In genomic region chr20:50335105-50335504, GRCh38 we compare ENCODE assay signal across 8 cellular contexts.
DNase-seq lines count a peak whose midpoint lies in the region; ATAC-seq, FAIRE-seq and TF ChIP-seq lines count a peak whose summit lies in the region.

No MANE protein-coding gene starts in this region.

- TF ChIP-seq CTCF in HCT116 (IDR thresholded peaks at IDR 0.05 in 2 of 3, conservative IDR thresholded peaks at IDR 0.05 in 1 of 3; ENCODE audit: borderline replicate concordance in 1 of 3, insufficient read depth in 1 of 3, low read depth in 2 of 3, low read length in 2 of 3) (no peak), H1 (IDR thresholded peaks at IDR 0.05; ENCODE audit: control extremely low read depth in 1 of 3, insufficient read depth in 1 of 3, low read depth in 1 of 3, low read length in 3 of 3) (no peak), mesothelial cell of epicardium (IDR thresholded peaks at IDR 0.05; ENCODE audit: unreplicated experiment) (no peak)

- H2BK20ac ChIP-seq in H1 (ENCODE audit: low read length): no peak overlapping the region

- H3K14ac ChIP-seq in H1 (ENCODE audit: insufficient read length): no peak overlapping the region

- no peak overlapping the region for H3K27ac Mint-ChIP-seq in mesothelial cell of epicardium

- H3K27me3 ChIP-seq in BLaER1 treated with 17β-estradiol and CSF1 and Interleukin-3, amounts not matched to agents 10 nM and 100 nM: peaks cover 0 to 22% (median 8%) of the 10 kb centered on the region in 11 experiments; a peak in 16 of 22 replicates
- no peaks in the 10 kb centered on the region for H3K27me3 ChIP-seq in HCT116 (ENCODE audit: insufficient read depth, low read length)
- no peaks in the 10 kb centered on the region for H3K27me3 ChIP-seq in H1 (replicated peaks in 1 of 4; ENCODE audit: control insufficient read depth in 3 of 4, extremely low read depth in 1 of 4, insufficient read depth in 3 of 4, low read length in 3 of 4)

- TF ChIP-seq POLR2A in HCT116 (IDR thresholded peaks at IDR 0.05; ENCODE audit: borderline replicate concordance, extremely low read depth, insufficient read depth, insufficient read length) (no peak), H1 (IDR thresholded peaks at IDR 0.05; ENCODE audit: control extremely low read depth in 1 of 2, low read depth in 2 of 2, low read length in 2 of 2) (no peak)

- H3K9me2 ChIP-seq in HCT116 (ENCODE audit: insufficient read depth): no peaks in the 10 kb centered on the region

- no peak for TF ChIP-seq EP300 in H1 (IDR thresholded peaks at IDR 0.05; ENCODE audit: borderline replicate concordance in 1 of 2, low read depth in 2 of 2, low read length in 2 of 2)

- no peak overlapping the region for H3K4me3 ChIP-seq in BLaER1 treated with 17β-estradiol and CSF1 and Interleukin-3, amounts not matched to agents 10 nM and 100 nM
- no peak overlapping the region for H3K4me3 ChIP-seq in HCT116 (replicated peaks in 1 of 2; ENCODE audit: low read depth in 1 of 2, low read length in 2 of 2)
- H3K4me3 ChIP-seq in H1 (ENCODE audit: extremely low read depth in 1 of 4, insufficient read depth in 2 of 4, low read depth in 3 of 4, low read length in 4 of 4): no peak overlapping the region

- H3K36me3 Mint-ChIP-seq in mesothelial cell of epicardium: no peaks in the 10 kb centered on the region

- H3K27ac ChIP-seq in BLaER1 treated with 17β-estradiol and CSF1 and Interleukin-3, amounts not matched to agents 10 nM and 100 nM: no peak overlapping the region
- no peak overlapping the region for H3K27ac ChIP-seq in HCT116 (ENCODE audit: low read depth, low read length)
- no peak overlapping the region for H3K27ac ChIP-seq in H1 (ENCODE audit: low read depth, low read length)

- H3K36me3 ChIP-seq in BLaER1 treated with 17β-estradiol and CSF1 and Interleukin-3, amounts not matched to agents 10 nM and 100 nM: no peaks in the 10 kb centered on the region
- H3K36me3 ChIP-seq in HCT116 (ENCODE audit: control insufficient read depth in 1 of 2, insufficient read depth in 2 of 2, low read length in 2 of 2) (no peaks in the 10 kb centered on the region), H1 (ENCODE audit: control insufficient read depth in 2 of 4, insufficient read depth in 4 of 4, low read length in 3 of 4) (no peaks in the 10 kb centered on the region)

- intact Hi-C loops in HCT116 (cut with micrococcal nuclease): no loop called here
- intact Hi-C loops in sciatic nerve (cut with DNase I): no loop called here

- H3K56ac ChIP-seq in H1 (replicated peaks; ENCODE audit: insufficient read length, low read depth, low read length): no peak overlapping the region

- H3K9ac ChIP-seq in BLaER1 treated with 17β-estradiol and CSF1 and Interleukin-3, amounts not matched to agents 10 nM and 100 nM: no peak overlapping the region
- H3K9ac ChIP-seq in HCT116 (ENCODE audit: low read length): no peak overlapping the region
- no peak overlapping the region for H3K9ac ChIP-seq in H1 (replicated peaks in 1 of 4; ENCODE audit: extremely low read depth in 1 of 4, low read depth in 3 of 4, low read length in 3 of 4)

- CTCF ChIA-PET in HCT116 (lab: Charles Lee) (no interaction called here), H1 (lab: Charles Lee; ENCODE audit: partially characterized antibody) (interaction anchor here (1.8 to 2.8 kb wide), 3 partner anchors 10 to 129 kb away, joined by 5 to 9 read pairs (median 6); no protein-coding TSS in a partner anchor)

- peaks cover 37 to 97% (median 65%) of the 10 kb centered on the region in 10 experiments for H3K4me1 ChIP-seq in BLaER1 treated with 17β-estradiol and CSF1 and Interleukin-3, amounts not matched to agents 10 nM and 100 nM
- H3K4me1 ChIP-seq in HCT116 (ENCODE audit: control insufficient read depth in 1 of 2, insufficient read depth in 2 of 2, low read length in 2 of 2) (peaks cover 10 to 25% of the 10 kb centered on the region in 2 experiments; a peak in 3 of 4 replicates), H1 (replicated peaks in 1 of 4; ENCODE audit: control insufficient read depth in 3 of 4, insufficient read depth in 4 of 4, low read length in 3 of 4) (peaks cover 0 to 5% (median 2%) of the 10 kb centered on the region in 4 experiments; a peak in 4 of 7 replicates)

- H3K79me1 ChIP-seq in H1 (ENCODE audit: low read depth, low read length): no peaks in the 10 kb centered on the region

- H3K4me2 ChIP-seq in BLaER1 treated with 17β-estradiol and CSF1 and Interleukin-3, amounts not matched to agents 10 nM and 100 nM: peak overlapping the region in 6 of 11 experiments; percentile 3 to 91 (median 44); a peak in 8 of 22 replicates
- H3K4me2 ChIP-seq in HCT116 (ENCODE audit: low read length): peak overlapping the region; percentile 31
- H3K4me2 ChIP-seq in H1 (ENCODE audit: insufficient read depth in 1 of 2, low read depth in 2 of 2, low read length in 2 of 2): no peak overlapping the region

- H2AFZ ChIP-seq in HCT116 (ENCODE audit: low read depth, low read length, poor library complexity, severe bottlenecking) (no peak overlapping the region), H1 (ENCODE audit: low read length) (0 out of 2 replicates have a peak overlapping the region, but pooled peaks have one; percentile 72)

- H2BK12ac ChIP-seq in H1 (ENCODE audit: low read depth, low read length): no peak overlapping the region

- no peak overlapping the region for H3K4me3 Mint-ChIP-seq in mesothelial cell of epicardium

- no TSS peak for BruUV-seq in HCT116 (replicated peaks; lab: Mats Ljungman, UMichigan)

- no peaks in the 10 kb centered on the region for H3K9me3 Mint-ChIP-seq in mesothelial cell of epicardium

- H2BK120ac ChIP-seq in H1 (replicated peaks; ENCODE audit: low read depth, low read length): no peak overlapping the region

- H3K23me2 ChIP-seq in H1 (ENCODE audit: low read depth, low read length): peaks cover 3% of the 10 kb centered on the region; the same call in 1 of the 2 replicates

- no peaks in the 10 kb centered on the region for H3K9me3 ChIP-seq in BLaER1 treated with 17β-estradiol and CSF1 and Interleukin-3, amounts not matched to agents 10 nM and 100 nM (replicated peaks in 1 of 11)
- H3K9me3 ChIP-seq in HCT116 (ENCODE audit: control insufficient read depth in 1 of 2, insufficient read depth in 1 of 2, low read depth in 1 of 2, low read length in 2 of 2): no peaks in the 10 kb centered on the region
- no peaks in the 10 kb centered on the region for H3K9me3 ChIP-seq in H1 (ENCODE audit: insufficient read depth in 2 of 2, low read depth in 1 of 2, low read length in 1 of 2)

- H3K23ac ChIP-seq in H1 (ENCODE audit: insufficient read length): no peak overlapping the region

- no peak overlapping the region for H4K8ac ChIP-seq in H1 (ENCODE audit: extremely low read depth, insufficient read depth, low read length)

- H3K18ac ChIP-seq in H1 (ENCODE audit: extremely low read depth, low read length): no peak overlapping the region

- RAD21 ChIA-PET in HCT116 (lab: Charles Lee; ENCODE audit: low non-redundant PET in 1 of 2, low total read pairs in 2 of 2, uncharacterized antibody in 2 of 2, unreplicated experiment in 2 of 2): no interaction called here

- H4K91ac ChIP-seq in H1 (replicated peaks; ENCODE audit: insufficient read length, low read length): no peak overlapping the region

- H4K20me1 ChIP-seq in BLaER1 treated with 17β-estradiol and CSF1 and Interleukin-3, amounts not matched to agents 10 nM and 100 nM: peaks cover 0 to 10% (median 0%) of the 10 kb centered on the region in 11 experiments; a peak in 5 of 22 replicates
- H4K20me1 ChIP-seq in HCT116 (ENCODE audit: insufficient read depth): no peaks in the 10 kb centered on the region
- no peaks in the 10 kb centered on the region for H4K20me1 ChIP-seq in H1 (replicated peaks in 1 of 2; ENCODE audit: control insufficient read depth in 1 of 2, insufficient read depth in 2 of 2, low read length in 2 of 2)

- FAIRE-seq in H1 (lab: Jason Lieb, UNC): peak; percentile 36

- TF ChIP-seq RAD21 in HCT116 (IDR thresholded peaks at IDR 0.05; ENCODE audit: low read depth): no peak
- TF ChIP-seq RAD21 in H1 (IDR thresholded peaks at IDR 0.05 in 1 of 2, conservative IDR thresholded peaks at IDR 0.05 in 1 of 2; ENCODE audit: low read depth in 2 of 2, low read length in 2 of 2): no peak

- H3K27me3 Mint-ChIP-seq in mesothelial cell of epicardium (ENCODE audit: low read depth): no peaks in the 10 kb centered on the region

- H3K4ac ChIP-seq in H1 (replicated peaks; ENCODE audit: insufficient read length, low read depth, low read length): no peak overlapping the region

- H3K79me2 ChIP-seq in HCT116 (ENCODE audit: insufficient read depth, low read length) (no peaks in the 10 kb centered on the region), H1 (ENCODE audit: control insufficient read depth in 1 of 2, insufficient read depth in 2 of 2, low read length in 2 of 2) (no peaks in the 10 kb centered on the region)

- POLR2A ChIA-PET in HCT116 (lab: Charles Lee): interaction anchor here (1.6 kb wide), 1 partner anchor 14 kb away, joined by 4 read pairs; no protein-coding TSS in a partner anchor
- POLR2A ChIA-PET in H1 (lab: Charles Lee; ENCODE audit: partially characterized antibody): interaction anchor here (0.9 kb wide), 1 partner anchor 147 kb away, joined by 3 read pairs; no protein-coding TSS in a partner anchor

- 40% methylated on average over 2 of the region's 2 CpGs; no CpG with 5 or more reads in 1 of the 2 experiments for WGBS in H1 (ENCODE audit: extremely low coverage in 1 of 2, insufficient coverage in 1 of 2, insufficient read length in 1 of 2, insufficient replicate concordance in 2 of 2, low coverage in 1 of 2, low lambda C conversion rate in 2 of 2, missing lambda C conversion rate in 1 of 2), 2 experiments

- H3K4me1 Mint-ChIP-seq in mesothelial cell of epicardium: peaks cover 59% of the 10 kb centered on the region

- no peak overlapping the region for H4K5ac ChIP-seq in H1 (ENCODE audit: insufficient read length, low read depth, low read length)

- peak; percentile 98 for ATAC-seq in HCT116
- ATAC-seq in sciatic nerve: peak; percentile 46
- no peak for ATAC-seq in HG03196 (IDR thresholded peaks at IDR 0.05; ENCODE audit: unreplicated experiment)
- no peak for ATAC-seq in HG03135 (IDR thresholded peaks at IDR 0.05; ENCODE audit: unreplicated experiment)

- H2BK15ac ChIP-seq in H1 (ENCODE audit: low read length): no peak overlapping the region

- DNase-seq in HCT116 (ENCODE audit: low read depth, low spot score) (peak; percentile 68), NOMO-1 (lab: John Stamatoyannopoulos, UW; ENCODE audit: unreplicated experiment in 2 of 2) (peak; percentile 50 to 68), H1 (ENCODE audit: low read depth in 1 of 2, low spot score in 2 of 2) (no peak), sciatic nerve (ENCODE audit: low spot score) (no peak), mesothelial cell of epicardium (ENCODE audit: low spot score in 2 of 2, unreplicated experiment in 2 of 2) (no peak)

- H2BK5ac ChIP-seq in H1 (ENCODE audit: low read depth, low read length): no peak overlapping the region

- no peak overlapping the region for H2AK5ac ChIP-seq in H1 (ENCODE audit: low read depth, low read length)

TF ChIP-seq in HCT116, 20 proteins besides CTCF, POLR2A, EP300 and RAD21:
- TF ChIP-seq EZH2phosphoT487 (IDR thresholded peaks at IDR 0.05; ENCODE audit: borderline replicate concordance): no peak
- TF ChIP-seq POLR2AphosphoS5 (IDR thresholded peaks at IDR 0.05; ENCODE audit: low read depth, low read length): peak; percentile 45; the same call in 1 of the 2 replicates

Comparison
In these comparisons a context has a peak if more than half of its experiments do, and no peak if none do; other contexts are left out.
1. H3K4me2 ChIP-seq: peak in BLaER1 treated with 17β-estradiol and CSF1 and Interleukin-3, amounts not matched to agents 10 nM and 100 nM (6 of 11) and HCT116 (single experiment); none in H1 (0 of 2).
2. ATAC-seq: peak in HCT116 (single experiment) and sciatic nerve (single experiment); none in HG03196 (single experiment) and HG03135 (single experiment).
3. DNase-seq: peak in HCT116 (single experiment) and NOMO-1 (2 of 2); none in H1 (0 of 2), sciatic nerve (single experiment) and mesothelial cell of epicardium (0 of 2).